In the genomic region with DNA sequence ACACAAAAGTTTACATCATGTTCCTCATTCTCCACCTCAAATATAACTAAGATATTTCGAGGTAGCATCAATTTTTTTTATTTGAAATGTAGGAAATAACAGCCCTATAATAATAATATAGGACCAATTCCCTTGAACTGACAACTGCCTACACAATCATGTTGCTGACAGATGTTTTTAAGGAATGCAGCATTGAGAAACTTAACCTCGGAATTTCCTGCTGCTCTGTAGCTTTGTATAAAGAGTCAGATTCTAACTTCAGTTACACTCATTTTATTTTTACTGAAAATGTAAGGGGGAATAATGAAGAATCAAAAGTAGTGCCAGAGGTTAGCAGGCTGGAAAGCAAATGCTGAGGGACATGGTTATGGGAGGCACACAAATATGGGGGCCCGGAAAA, we compare ENCODE assay signal across 1 cellular context.
TF ChIP-seq lines count a peak whose summit lies in the region.

No MANE protein-coding gene starts in this region.

TF ChIP-seq in SK-N-SH treated with all-trans-retinoic acid at 6 μM for 48 hours, 23 proteins besides CTCF, POLR2A, EP300 and RAD21 (continued from another document):
- TF ChIP-seq, protein P1, sequence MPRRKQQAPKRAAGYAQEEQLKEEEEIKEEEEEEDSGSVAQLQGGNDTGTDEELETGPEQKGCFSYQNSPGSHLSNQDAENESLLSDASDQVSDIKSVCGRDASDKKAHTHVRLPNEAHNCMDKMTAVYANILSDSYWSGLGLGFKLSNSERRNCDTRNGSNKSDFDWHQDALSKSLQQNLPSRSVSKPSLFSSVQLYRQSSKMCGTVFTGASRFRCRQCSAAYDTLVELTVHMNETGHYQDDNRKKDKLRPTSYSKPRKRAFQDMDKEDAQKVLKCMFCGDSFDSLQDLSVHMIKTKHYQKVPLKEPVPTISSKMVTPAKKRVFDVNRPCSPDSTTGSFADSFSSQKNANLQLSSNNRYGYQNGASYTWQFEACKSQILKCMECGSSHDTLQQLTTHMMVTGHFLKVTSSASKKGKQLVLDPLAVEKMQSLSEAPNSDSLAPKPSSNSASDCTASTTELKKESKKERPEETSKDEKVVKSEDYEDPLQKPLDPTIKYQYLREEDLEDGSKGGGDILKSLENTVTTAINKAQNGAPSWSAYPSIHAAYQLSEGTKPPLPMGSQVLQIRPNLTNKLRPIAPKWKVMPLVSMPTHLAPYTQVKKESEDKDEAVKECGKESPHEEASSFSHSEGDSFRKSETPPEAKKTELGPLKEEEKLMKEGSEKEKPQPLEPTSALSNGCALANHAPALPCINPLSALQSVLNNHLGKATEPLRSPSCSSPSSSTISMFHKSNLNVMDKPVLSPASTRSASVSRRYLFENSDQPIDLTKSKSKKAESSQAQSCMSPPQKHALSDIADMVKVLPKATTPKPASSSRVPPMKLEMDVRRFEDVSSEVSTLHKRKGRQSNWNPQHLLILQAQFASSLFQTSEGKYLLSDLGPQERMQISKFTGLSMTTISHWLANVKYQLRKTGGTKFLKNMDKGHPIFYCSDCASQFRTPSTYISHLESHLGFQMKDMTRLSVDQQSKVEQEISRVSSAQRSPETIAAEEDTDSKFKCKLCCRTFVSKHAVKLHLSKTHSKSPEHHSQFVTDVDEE (CRISPR knock-in tag; IDR thresholded peaks at IDR 0.05) = no peak
- TF ChIP-seq, protein P2, sequence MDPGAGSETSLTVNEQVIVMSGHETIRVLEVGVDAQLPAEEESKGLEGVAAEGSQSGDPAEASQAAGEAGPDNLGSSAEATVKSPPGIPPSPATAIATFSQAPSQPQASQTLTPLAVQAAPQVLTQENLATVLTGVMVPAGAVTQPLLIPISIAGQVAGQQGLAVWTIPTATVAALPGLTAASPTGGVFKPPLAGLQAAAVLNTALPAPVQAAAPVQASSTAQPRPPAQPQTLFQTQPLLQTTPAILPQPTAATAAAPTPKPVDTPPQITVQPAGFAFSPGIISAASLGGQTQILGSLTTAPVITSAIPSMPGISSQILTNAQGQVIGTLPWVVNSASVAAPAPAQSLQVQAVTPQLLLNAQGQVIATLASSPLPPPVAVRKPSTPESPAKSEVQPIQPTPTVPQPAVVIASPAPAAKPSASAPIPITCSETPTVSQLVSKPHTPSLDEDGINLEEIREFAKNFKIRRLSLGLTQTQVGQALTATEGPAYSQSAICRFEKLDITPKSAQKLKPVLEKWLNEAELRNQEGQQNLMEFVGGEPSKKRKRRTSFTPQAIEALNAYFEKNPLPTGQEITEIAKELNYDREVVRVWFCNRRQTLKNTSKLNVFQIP (CRISPR knock-in tag; IDR thresholded peaks at IDR 0.05; ENCODE audit: borderline replicate concordance, low read depth) = no peak
- no peak for TF ChIP-seq RARB (CRISPR knock-in tag; IDR thresholded peaks at IDR 0.05)
- TF ChIP-seq ZFP30 (CRISPR knock-in tag; IDR thresholded peaks at IDR 0.05) = no peak
